Comparison of ENCODE assay signal across 1 cellular context in the genomic region with DNA sequence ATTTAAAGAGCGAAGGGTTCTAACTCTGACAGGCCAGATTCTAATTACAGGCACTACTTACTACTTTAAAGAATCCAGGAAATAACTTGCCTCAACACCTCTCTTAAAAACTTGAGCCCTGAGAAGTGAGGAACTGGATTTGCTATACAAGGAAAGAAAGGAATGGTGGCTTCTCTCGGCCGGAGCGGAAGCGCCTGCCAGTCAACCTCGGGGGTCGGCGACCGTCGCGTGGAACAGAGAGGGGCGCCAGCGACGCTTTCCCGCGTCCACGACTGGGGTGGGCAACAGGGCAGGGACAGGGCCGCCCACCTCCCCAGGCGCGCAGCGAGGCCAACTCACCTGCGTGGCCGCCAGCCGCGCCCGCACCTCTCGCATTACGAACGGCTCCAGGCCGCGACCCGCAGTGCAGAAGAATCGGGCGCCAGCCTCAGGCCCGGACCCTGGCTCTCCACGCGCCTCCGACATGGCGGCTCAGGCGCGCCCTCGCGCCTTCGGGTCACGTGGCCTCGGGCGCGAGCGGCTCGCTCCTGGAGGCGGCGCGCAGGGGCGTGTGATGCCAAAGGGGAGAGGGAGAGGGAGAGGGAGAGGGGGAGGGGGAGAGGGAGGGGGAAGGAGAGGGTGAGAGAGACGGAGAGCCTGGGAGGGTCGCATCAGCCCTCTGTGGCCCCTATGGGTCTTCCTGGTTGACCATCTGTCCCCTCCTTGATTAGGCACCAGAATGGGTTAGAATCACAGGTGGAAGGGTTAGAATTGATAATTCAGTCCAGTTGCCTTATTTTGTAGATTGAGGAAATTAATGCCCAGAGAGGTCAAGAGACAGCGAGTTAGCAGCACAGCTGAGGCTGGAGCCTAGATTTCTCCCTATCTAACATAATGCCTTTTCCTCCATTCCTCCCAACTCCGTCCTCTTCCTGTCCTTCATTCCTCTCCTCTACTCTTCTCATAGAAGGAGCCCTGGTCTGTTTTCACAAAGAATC.
TF ChIP-seq lines count a peak whose summit lies in the region.

A gene with protein sequence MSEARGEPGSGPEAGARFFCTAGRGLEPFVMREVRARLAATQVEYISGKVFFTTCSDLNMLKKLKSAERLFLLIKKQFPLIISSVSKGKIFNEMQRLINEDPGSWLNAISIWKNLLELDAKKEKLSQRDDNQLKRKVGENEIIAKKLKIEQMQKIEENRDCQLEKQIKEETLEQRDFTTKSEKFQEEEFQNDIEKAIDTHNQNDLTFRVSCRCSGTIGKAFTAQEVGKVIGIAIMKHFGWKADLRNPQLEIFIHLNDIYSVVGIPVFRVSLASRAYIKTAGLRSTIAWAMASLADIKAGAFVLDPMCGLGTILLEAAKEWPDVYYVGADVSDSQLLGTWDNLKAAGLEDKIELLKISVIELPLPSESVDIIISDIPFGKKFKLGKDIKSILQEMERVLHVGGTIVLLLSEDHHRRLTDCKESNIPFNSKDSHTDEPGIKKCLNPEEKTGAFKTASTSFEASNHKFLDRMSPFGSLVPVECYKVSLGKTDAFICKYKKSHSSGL (minus strand): TSS at position 484 of the 977 bp plus-strand sequence. CDS start 19 bp downstream, at position 465.

TF ChIP-seq in GM12878, 131 proteins besides CTCF, POLR2A, EP300 and RAD21 (continued from another document and continues in another):
- TF ChIP-seq, protein P1, sequence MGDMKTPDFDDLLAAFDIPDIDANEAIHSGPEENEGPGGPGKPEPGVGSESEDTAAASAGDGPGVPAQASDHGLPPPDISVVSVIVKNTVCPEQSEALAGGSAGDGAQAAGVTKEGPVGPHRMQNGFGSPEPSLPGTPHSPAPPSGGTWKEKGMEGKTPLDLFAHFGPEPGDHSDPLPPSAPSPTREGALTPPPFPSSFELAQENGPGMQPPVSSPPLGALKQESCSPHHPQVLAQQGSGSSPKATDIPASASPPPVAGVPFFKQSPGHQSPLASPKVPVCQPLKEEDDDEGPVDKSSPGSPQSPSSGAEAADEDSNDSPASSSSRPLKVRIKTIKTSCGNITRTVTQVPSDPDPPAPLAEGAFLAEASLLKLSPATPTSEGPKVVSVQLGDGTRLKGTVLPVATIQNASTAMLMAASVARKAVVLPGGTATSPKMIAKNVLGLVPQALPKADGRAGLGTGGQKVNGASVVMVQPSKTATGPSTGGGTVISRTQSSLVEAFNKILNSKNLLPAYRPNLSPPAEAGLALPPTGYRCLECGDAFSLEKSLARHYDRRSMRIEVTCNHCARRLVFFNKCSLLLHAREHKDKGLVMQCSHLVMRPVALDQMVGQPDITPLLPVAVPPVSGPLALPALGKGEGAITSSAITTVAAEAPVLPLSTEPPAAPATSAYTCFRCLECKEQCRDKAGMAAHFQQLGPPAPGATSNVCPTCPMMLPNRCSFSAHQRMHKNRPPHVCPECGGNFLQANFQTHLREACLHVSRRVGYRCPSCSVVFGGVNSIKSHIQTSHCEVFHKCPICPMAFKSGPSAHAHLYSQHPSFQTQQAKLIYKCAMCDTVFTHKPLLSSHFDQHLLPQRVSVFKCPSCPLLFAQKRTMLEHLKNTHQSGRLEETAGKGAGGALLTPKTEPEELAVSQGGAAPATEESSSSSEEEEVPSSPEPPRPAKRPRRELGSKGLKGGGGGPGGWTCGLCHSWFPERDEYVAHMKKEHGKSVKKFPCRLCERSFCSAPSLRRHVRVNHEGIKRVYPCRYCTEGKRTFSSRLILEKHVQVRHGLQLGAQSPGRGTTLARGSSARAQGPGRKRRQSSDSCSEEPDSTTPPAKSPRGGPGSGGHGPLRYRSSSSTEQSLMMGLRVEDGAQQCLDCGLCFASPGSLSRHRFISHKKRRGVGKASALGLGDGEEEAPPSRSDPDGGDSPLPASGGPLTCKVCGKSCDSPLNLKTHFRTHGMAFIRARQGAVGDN (IDR thresholded peaks at IDR 0.05): peak; percentile 71
- TF ChIP-seq ZZZ3 (IDR thresholded peaks at IDR 0.05; ENCODE audit: control insufficient read depth, insufficient read length, low read depth) (no peak), HDAC2 (IDR thresholded peaks at IDR 0.05) (no peak), YY1 (IDR thresholded peaks at IDR 0.05; ENCODE audit: low read depth, low read length) (peak; percentile 94), SMC3 (IDR thresholded peaks at IDR 0.05; ENCODE audit: borderline replicate concordance, low read length) (no peak), RELA (IDR thresholded peaks at IDR 0.05; ENCODE audit: borderline replicate concordance, partially characterized antibody) (peak; percentile 77), IKZF1 (conservative IDR thresholded peaks at IDR 0.05) (peak; percentile 72), GATAD2B (conservative IDR thresholded peaks at IDR 0.05; ENCODE audit: low read depth) (peak; percentile 88), IRF4 (IDR thresholded peaks at IDR 0.05; ENCODE audit: low read depth, low read length) (no peak), RB1 (IDR thresholded peaks at IDR 0.05; ENCODE audit: borderline replicate concordance) (peak; percentile 94; the same call in 1 of the 2 replicates), BACH1 (IDR thresholded peaks at IDR 0.05; ENCODE audit: borderline replicate concordance) (peak; percentile 72; the same call in 1 of the 2 replicates), RCOR1 (conservative IDR thresholded peaks at IDR 0.05; ENCODE audit: low read depth, low read length) (no peak), TAF1 (IDR thresholded peaks at IDR 0.05; ENCODE audit: borderline replicate concordance, low read depth, low read length) (peak; percentile 64; the same call in 1 of the 2 replicates), MYC (IDR thresholded peaks at IDR 0.05; ENCODE audit: insufficient read depth, insufficient read length, insufficient replicate concordance, low read length, severe bottlenecking) (peak; percentile 77), TCF12 (IDR thresholded peaks at IDR 0.05; ENCODE audit: low read depth, low read length) (no peak), STAT1 (conservative IDR thresholded peaks at IDR 0.05) (0 out of 2 replicates have a peak, but pooled peaks have one; percentile 43), SMAD1 (IDR thresholded peaks at IDR 0.05; ENCODE audit: low read depth, partially characterized antibody) (no peak), YBX1 (IDR thresholded peaks at IDR 0.05) (no peak), IKZF2 (IDR thresholded peaks at IDR 0.05) (0 out of 4 replicates have a peak, but pooled peaks of 1 of the 2 experiments have one; percentile 10), NFXL1 (IDR thresholded peaks at IDR 0.05; ENCODE audit: borderline replicate concordance) (no peak), POLR2AphosphoS5 (IDR thresholded peaks at IDR 0.05; ENCODE audit: low read length) (peak; percentile 82), PML (IDR thresholded peaks at IDR 0.05; ENCODE audit: low read length) (peak; percentile 68; the same call in 1 of the 2 replicates), CHD2 (IDR thresholded peaks at IDR 0.05; ENCODE audit: borderline replicate concordance, low read depth, low read length) (0 out of 2 replicates have a peak, but pooled peaks have one; percentile 18), KDM1A (IDR thresholded peaks at IDR 0.05; ENCODE audit: borderline replicate concordance) (0 out of 2 replicates have a peak, but pooled peaks have one; percentile 81), TCF7 (IDR thresholded peaks at IDR 0.05; ENCODE audit: borderline replicate concordance) (no peak), BHLHE40 (IDR thresholded peaks at IDR 0.05; ENCODE audit: borderline replicate concordance in 1 of 2, low read depth in 2 of 2, low read length in 1 of 2) (peak; percentile 50 to 86; a peak in 3 of 4 replicates), RBBP5 (conservative IDR thresholded peaks at IDR 0.05) (no peak), TCF3 (IDR thresholded peaks at IDR 0.05; ENCODE audit: borderline replicate concordance, insufficient read depth, low read depth, low read length) (0 out of 2 replicates have a peak, but pooled peaks have one; percentile 23), WRNIP1 (IDR thresholded peaks at IDR 0.05; ENCODE audit: borderline replicate concordance, low read depth, low read length) (no peak), ASH2L (IDR thresholded peaks at IDR 0.05; ENCODE audit: borderline replicate concordance, low read depth) (peak; percentile 42; the same call in 1 of the 2 replicates)
- TF ChIP-seq, protein P2, sequence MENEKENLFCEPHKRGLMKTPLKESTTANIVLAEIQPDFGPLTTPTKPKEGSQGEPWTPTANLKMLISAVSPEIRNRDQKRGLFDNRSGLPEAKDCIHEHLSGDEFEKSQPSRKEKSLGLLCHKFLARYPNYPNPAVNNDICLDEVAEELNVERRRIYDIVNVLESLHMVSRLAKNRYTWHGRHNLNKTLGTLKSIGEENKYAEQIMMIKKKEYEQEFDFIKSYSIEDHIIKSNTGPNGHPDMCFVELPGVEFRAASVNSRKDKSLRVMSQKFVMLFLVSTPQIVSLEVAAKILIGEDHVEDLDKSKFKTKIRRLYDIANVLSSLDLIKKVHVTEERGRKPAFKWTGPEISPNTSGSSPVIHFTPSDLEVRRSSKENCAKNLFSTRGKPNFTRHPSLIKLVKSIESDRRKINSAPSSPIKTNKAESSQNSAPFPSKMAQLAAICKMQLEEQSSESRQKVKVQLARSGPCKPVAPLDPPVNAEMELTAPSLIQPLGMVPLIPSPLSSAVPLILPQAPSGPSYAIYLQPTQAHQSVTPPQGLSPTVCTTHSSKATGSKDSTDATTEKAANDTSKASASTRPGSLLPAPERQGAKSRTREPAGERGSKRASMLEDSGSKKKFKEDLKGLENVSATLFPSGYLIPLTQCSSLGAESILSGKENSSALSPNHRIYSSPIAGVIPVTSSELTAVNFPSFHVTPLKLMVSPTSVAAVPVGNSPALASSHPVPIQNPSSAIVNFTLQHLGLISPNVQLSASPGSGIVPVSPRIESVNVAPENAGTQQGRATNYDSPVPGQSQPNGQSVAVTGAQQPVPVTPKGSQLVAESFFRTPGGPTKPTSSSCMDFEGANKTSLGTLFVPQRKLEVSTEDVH (IDR thresholded peaks at IDR 0.05; ENCODE audit: low read depth, partially characterized antibody): no peak
- TF ChIP-seq, protein P3, sequence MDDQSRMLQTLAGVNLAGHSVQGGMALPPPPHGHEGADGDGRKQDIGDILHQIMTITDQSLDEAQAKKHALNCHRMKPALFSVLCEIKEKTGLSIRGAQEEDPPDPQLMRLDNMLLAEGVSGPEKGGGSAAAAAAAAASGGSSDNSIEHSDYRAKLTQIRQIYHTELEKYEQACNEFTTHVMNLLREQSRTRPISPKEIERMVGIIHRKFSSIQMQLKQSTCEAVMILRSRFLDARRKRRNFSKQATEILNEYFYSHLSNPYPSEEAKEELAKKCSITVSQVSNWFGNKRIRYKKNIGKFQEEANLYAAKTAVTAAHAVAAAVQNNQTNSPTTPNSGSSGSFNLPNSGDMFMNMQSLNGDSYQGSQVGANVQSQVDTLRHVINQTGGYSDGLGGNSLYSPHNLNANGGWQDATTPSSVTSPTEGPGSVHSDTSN (IDR thresholded peaks at IDR 0.05; ENCODE audit: insufficient replicate concordance, low read depth, low read length): peak; percentile 57
- TF ChIP-seq, protein P4, sequence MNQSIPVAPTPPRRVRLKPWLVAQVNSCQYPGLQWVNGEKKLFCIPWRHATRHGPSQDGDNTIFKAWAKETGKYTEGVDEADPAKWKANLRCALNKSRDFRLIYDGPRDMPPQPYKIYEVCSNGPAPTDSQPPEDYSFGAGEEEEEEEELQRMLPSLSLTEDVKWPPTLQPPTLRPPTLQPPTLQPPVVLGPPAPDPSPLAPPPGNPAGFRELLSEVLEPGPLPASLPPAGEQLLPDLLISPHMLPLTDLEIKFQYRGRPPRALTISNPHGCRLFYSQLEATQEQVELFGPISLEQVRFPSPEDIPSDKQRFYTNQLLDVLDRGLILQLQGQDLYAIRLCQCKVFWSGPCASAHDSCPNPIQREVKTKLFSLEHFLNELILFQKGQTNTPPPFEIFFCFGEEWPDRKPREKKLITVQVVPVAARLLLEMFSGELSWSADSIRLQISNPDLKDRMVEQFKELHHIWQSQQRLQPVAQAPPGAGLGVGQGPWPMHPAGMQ (IDR thresholded peaks at IDR 0.05; ENCODE audit: borderline replicate concordance): no peak
- TF ChIP-seq, protein P5, sequence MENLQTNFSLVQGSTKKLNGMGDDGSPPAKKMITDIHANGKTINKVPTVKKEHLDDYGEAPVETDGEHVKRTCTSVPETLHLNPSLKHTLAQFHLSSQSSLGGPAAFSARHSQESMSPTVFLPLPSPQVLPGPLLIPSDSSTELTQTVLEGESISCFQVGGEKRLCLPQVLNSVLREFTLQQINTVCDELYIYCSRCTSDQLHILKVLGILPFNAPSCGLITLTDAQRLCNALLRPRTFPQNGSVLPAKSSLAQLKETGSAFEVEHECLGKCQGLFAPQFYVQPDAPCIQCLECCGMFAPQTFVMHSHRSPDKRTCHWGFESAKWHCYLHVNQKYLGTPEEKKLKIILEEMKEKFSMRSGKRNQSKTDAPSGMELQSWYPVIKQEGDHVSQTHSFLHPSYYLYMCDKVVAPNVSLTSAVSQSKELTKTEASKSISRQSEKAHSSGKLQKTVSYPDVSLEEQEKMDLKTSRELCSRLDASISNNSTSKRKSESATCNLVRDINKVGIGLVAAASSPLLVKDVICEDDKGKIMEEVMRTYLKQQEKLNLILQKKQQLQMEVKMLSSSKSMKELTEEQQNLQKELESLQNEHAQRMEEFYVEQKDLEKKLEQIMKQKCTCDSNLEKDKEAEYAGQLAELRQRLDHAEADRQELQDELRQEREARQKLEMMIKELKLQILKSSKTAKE (IDR thresholded peaks at IDR 0.05; ENCODE audit: low read depth, poor library complexity, severe bottlenecking): no peak
- TF ChIP-seq, protein P6, sequence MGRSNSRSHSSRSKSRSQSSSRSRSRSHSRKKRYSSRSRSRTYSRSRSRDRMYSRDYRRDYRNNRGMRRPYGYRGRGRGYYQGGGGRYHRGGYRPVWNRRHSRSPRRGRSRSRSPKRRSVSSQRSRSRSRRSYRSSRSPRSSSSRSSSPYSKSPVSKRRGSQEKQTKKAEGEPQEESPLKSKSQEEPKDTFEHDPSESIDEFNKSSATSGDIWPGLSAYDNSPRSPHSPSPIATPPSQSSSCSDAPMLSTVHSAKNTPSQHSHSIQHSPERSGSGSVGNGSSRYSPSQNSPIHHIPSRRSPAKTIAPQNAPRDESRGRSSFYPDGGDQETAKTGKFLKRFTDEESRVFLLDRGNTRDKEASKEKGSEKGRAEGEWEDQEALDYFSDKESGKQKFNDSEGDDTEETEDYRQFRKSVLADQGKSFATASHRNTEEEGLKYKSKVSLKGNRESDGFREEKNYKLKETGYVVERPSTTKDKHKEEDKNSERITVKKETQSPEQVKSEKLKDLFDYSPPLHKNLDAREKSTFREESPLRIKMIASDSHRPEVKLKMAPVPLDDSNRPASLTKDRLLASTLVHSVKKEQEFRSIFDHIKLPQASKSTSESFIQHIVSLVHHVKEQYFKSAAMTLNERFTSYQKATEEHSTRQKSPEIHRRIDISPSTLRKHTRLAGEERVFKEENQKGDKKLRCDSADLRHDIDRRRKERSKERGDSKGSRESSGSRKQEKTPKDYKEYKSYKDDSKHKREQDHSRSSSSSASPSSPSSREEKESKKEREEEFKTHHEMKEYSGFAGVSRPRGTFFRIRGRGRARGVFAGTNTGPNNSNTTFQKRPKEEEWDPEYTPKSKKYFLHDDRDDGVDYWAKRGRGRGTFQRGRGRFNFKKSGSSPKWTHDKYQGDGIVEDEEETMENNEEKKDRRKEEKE (IDR thresholded peaks at IDR 0.05): no peak
